33 cellular contexts compared by ENCODE assay signal in the genomic region with DNA sequence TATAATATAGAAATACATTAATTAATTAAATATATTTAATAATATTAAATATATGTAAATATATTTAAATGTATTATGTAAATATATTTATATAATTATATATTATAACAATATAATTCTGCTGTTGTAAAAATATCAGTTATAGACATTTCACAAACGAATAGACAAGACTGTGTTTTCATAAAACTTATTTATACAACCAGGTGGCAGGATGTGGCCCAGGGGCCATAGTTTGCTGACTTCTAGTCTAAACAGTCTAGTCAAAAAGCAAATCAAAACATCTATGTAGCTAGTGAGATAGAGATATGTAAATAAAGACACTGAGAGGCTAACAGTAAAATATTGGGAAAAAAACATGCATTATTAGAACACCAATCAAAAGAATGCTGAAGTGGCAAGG.
"Had no signal": no experiment of that assay in that cellular context is flagged by ENCODE, and none has a peak within 500 bp of the region (broad histone marks: within the 10 kb centered on the region; RNA-seq: fewer than 3 reads in every experiment).

No MANE protein-coding gene starts in this region.

- H3K36me3 Mint-ChIP-seq: activated naive CD4-positive, alpha-beta T cell treated with anti-CD3 and anti-CD28 coated beads, Interleukin-2, amount 50 U/mL, for 24 hours; activated naive CD8-positive, alpha-beta T cell treated with anti-CD3 and anti-CD28 coated beads, Interleukin-2, amount 10 ng/mL, durations not matched to agents 7 days and 5 days had no signal

- H3K27ac Mint-ChIP-seq: activated CD8-positive, alpha-beta T cell treated with anti-CD3 and anti-CD28 coated beads, Interleukin-2, amount 10 ng/mL, durations not matched to agents 7 days and 5 days; activated naive CD4-positive, alpha-beta T cell treated with anti-CD3 and anti-CD28 coated beads, Interleukin-2, amount 50 U/mL, for 24 hours; activated naive CD8-positive, alpha-beta T cell treated with anti-CD3 and anti-CD28 coated beads, Interleukin-2, amount 10 ng/mL, durations not matched to agents 7 days and 5 days; activated T-cell treated with anti-CD3 and anti-CD28 coated beads, Interleukin-2, amount 50 U/mL, for 24 hours; dendritic cell treated with granulocyte-macrophage colony-stimulating factor and Interleukin-4, amounts not matched to agents 40 ng/mL and 50 ng/mL, for 4 days had no signal

- H3K4me3 ChIP-seq: ascending aorta, cardiac muscle cell, colonic mucosa, MG63, SJSA1 had no signal

- H3K4me1 Mint-ChIP-seq: activated naive CD4-positive, alpha-beta T cell treated with anti-CD3 and anti-CD28 coated beads, Interleukin-2, amount 50 U/mL, for 24 hours; activated naive CD8-positive, alpha-beta T cell treated with anti-CD3 and anti-CD28 coated beads, Interleukin-2, amount 10 ng/mL, durations not matched to agents 7 days and 5 days; central memory CD8-positive, alpha-beta T cell had no signal

- H3K4me1 ChIP-seq: ascending aorta, colonic mucosa had no signal

- H3K36me3 ChIP-seq: ascending aorta, cardiac muscle cell, colonic mucosa, MG63, SJSA1 had no signal

- H3K27ac ChIP-seq: ascending aorta, cardiac muscle cell, colonic mucosa, SJSA1, VCaP had no signal

- ATAC-seq: activated CD8-positive, alpha-beta T cell treated with anti-CD3 and anti-CD28 coated beads, Interleukin-2, amount 10 ng/mL, durations not matched to agents 7 days and 5 days; SK-N-SH treated with all-trans-retinoic acid at 6 μM for 48 hours had no signal

- H3K9me3 Mint-ChIP-seq: activated naive CD4-positive, alpha-beta T cell treated with anti-CD3 and anti-CD28 coated beads, Interleukin-2, amount 50 U/mL, for 24 hours; activated naive CD8-positive, alpha-beta T cell treated with anti-CD3 and anti-CD28 coated beads, Interleukin-2, amount 10 ng/mL, durations not matched to agents 7 days and 5 days; central memory CD8-positive, alpha-beta T cell; dendritic cell treated with granulocyte-macrophage colony-stimulating factor and Interleukin-4, amounts not matched to agents 40 ng/mL and 50 ng/mL, for 4 days had no signal

- DNase-seq: activated CD4-positive, alpha-beta T cell treated with anti-CD3 and anti-CD28 coated beads for 1 hour; activated CD4-positive, alpha-beta T cell treated with anti-CD3 and anti-CD28 coated beads for 48 hours; activated CD4-positive, alpha-beta T cell treated with anti-CD3 and anti-CD28 coated beads, Interleukin-2, amount 50 U/mL, for 4 hours; activated CD4-positive, CD25-positive, alpha-beta regulatory T cell; activated CD8-positive, alpha-beta T cell treated with anti-CD3 and anti-CD28 coated beads, Interleukin-2, amount 10 ng/mL, durations not matched to agents 7 days and 5 days; activated naive CD8-positive, alpha-beta T cell treated with anti-CD3 and anti-CD28 coated beads, Interleukin-2, amount 10 ng/mL, durations not matched to agents 7 days and 5 days; activated T-cell treated with anti-CD3 and anti-CD28 coated beads, Interleukin-2, amount 50 U/mL, for 24 hours; amygdala; colonic mucosa; Kasumi-1; MG63; NCI-H1105; NCI-H1417 treated with DMSO at 0.1 percent for 48 hours; NCI-H187 treated with DMSO at 0.1 percent for 48 hours; NCI-H2081; NCI-H2171; NCI-H510A; NCI-H526; NCI-H748 treated with DMSO at 0.1 percent for 48 hours; NK-92 treated with Interleukin-12 subunit alpha and Interleukin-12 subunit beta, amount 100 ng/mL, for 24 hours; OCI-M1; SHP77; T-helper 1 cell; T-helper 2 cell; T-helper 9 cell had no signal

- H3K9me3 ChIP-seq: ascending aorta, colonic mucosa, MG63, SJSA1 had no signal

- H3K4me3 Mint-ChIP-seq: activated CD8-positive, alpha-beta T cell treated with anti-CD3 and anti-CD28 coated beads, Interleukin-2, amount 10 ng/mL, durations not matched to agents 7 days and 5 days; activated naive CD4-positive, alpha-beta T cell treated with anti-CD3 and anti-CD28 coated beads, Interleukin-2, amount 50 U/mL, for 24 hours; activated naive CD8-positive, alpha-beta T cell treated with anti-CD3 and anti-CD28 coated beads, Interleukin-2, amount 10 ng/mL, durations not matched to agents 7 days and 5 days; activated T-cell treated with anti-CD3 and anti-CD28 coated beads, Interleukin-2, amount 50 U/mL, for 24 hours; central memory CD8-positive, alpha-beta T cell; dendritic cell treated with granulocyte-macrophage colony-stimulating factor and Interleukin-4, amounts not matched to agents 40 ng/mL and 50 ng/mL, for 4 days had no signal

- H3K27me3 ChIP-seq: ascending aorta, cardiac muscle cell, colonic mucosa, MG63, SJSA1 had no signal

- H3K27me3 Mint-ChIP-seq: activated naive CD4-positive, alpha-beta T cell treated with anti-CD3 and anti-CD28 coated beads, Interleukin-2, amount 50 U/mL, for 24 hours; activated T-cell treated with anti-CD3 and anti-CD28 coated beads, Interleukin-2, amount 50 U/mL, for 24 hours; dendritic cell treated with granulocyte-macrophage colony-stimulating factor and Interleukin-4, amounts not matched to agents 40 ng/mL and 50 ng/mL, for 4 days had no signal
